Comparison of ENCODE assay signal across 9 cellular contexts in the genomic region with DNA sequence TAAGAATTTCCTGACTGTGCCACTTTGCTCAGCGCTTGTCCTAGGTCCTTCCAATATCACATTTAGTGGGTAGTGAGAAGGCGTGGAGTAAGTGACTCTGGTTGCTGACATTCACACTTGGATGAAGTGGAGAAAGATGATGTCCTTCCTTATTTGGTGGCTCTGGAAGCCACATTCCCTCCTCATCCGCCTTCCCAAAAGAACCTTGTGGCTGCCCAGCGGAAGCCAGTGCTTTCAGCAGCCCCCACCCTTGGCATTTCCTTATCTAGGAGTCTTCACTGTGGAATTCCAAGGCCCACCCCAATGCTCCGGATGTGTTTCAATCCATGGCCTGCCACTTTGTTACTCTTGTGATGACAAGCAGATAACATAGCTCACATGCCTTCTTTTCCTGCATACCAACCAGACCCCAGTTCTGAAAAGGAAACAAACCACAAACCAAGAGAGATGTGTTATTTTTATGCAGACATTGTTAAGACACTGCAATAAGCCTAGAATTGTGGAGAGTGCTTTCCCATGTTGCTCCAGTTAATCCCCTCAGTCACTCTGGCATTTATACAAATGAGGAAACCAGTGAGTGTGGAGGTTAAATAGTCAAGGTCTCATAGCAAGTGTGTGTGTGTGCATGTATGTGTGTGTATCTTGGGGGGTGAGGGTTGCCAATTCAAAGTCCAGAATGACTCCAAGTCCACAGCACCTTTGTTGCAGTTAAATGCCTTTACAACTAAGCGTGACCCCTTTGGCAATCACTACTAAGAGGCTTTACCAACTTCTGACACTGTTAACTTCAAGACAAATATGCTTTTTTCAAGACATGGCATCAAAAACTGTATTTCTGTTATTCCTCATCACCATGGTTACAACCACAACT. TPM values are rescaled to one million over a fixed set of nuclear protein-coding genes. Genes with fewer than 3 reads are reported as not detected.
A peak's percentile ranks its signal among the peaks of the same experiment; 100 is the strongest.
DNase-seq lines count a peak whose midpoint lies in the region; ATAC-seq, FAIRE-seq and TF ChIP-seq lines count a peak whose summit lies in the region.
"Had no signal": no experiment of that assay in that cellular context is flagged by ENCODE, and none has a peak within 500 bp of the region (broad histone marks: within the 10 kb centered on the region; RNA-seq: fewer than 3 reads in every experiment).

No MANE protein-coding gene starts in this region.

- TF ChIP-seq POLR2A in sigmoid colon (IDR thresholded peaks at IDR 0.05), result no peak

- 18 to 19% methylated on average over 6 of the region's 6 CpGs for WGBS in heart right ventricle, 2 donors
- WGBS in sigmoid colon, 2 donors, result 58 to 59% methylated on average over 6 of the region's 6 CpGs

- H3K36me3 ChIP-seq in heart right ventricle (no peaks in the 10 kb centered on the region), sigmoid colon (no peaks in the 10 kb centered on the region)

- TF ChIP-seq CTCF in heart right ventricle (IDR thresholded peaks at IDR 0.05) (no peak), sigmoid colon (IDR thresholded peaks at IDR 0.05) (no peak), RWPE1 (conservative IDR thresholded peaks at IDR 0.05; ENCODE audit: low read depth) (no peak)

- H3K4me3 ChIP-seq in heart right ventricle, result peak overlapping the region in 2 of 10 donors; percentile 10 to 12
- no peak overlapping the region for H3K4me3 ChIP-seq in sigmoid colon

- intact Hi-C loops in heart right ventricle (cut with DNase I) (loop anchor here in 2 of 10 donors (5.0 kb wide), 1 partner anchor 36 kb away; no protein-coding TSS in a partner anchor), sigmoid colon (cut with DNase I) (no loop called here)

- TF ChIP-seq EP300 in sigmoid colon (IDR thresholded peaks at IDR 0.05), result no peak

- CTCF ChIA-PET in RWPE1 (lab: Yijun Ruan, JAX), result interaction anchor here (0.6 kb wide), 1 partner anchor 346 kb away, joined by 8 read pairs; no protein-coding TSS in a partner anchor

- FAIRE-seq in TTC549 (lab: Jason Lieb, UNC), result peak; percentile 91

- H3K27me3 ChIP-seq in heart right ventricle, result no peaks in the 10 kb centered on the region
- no peaks in the 10 kb centered on the region for H3K27me3 ChIP-seq in sigmoid colon

- H3K9me3 ChIP-seq in heart right ventricle (no peaks in the 10 kb centered on the region), sigmoid colon (no peaks in the 10 kb centered on the region)

- POLR2A ChIA-PET in RWPE1 (lab: Yijun Ruan, JAX; ENCODE audit: low non-redundant PET), result no interaction called here

- DNase-seq in GM04503 (ENCODE audit: low read depth) (peak; percentile 97), heart right ventricle (peak; percentile 55 to 63), sigmoid colon (no peak), RWPE1 (ENCODE audit: low spot score) (no peak), SHP77 (lab: John Stamatoyannopoulos, UW) (no peak), GOT3 (lab: John Stamatoyannopoulos, UW) (no peak)

- H3K4me1 ChIP-seq in heart right ventricle, result peaks cover 10 to 43% (median 31%) of the 10 kb centered on the region in 9 donors
- peaks cover 0 to 28% (median 15%) of the 10 kb centered on the region in 4 donors for H3K4me1 ChIP-seq in sigmoid colon

- H3K27ac ChIP-seq in heart right ventricle, result peak overlapping the region; percentile 63 to 94 (median 84)
- peak overlapping the region; percentile 38 to 73 (median 48) for H3K27ac ChIP-seq in sigmoid colon
- H3K27ac ChIP-seq in RWPE1, result no peak overlapping the region

- peak; percentile 70 to 89 (median 83) for ATAC-seq in heart right ventricle
- no peak for ATAC-seq in HG03095 (IDR thresholded peaks at IDR 0.05; ENCODE audit: unreplicated experiment)

RNA-seq across cellular contexts. Expression of gene ANKRD1, which starts 10.3 kb away (rescaled TPM):
- total RNA-seq in heart right ventricle (1,000 to 10,000 TPM; 1,390 to 8,287 (median 4,440) TPM), sigmoid colon (not detected)
- polyA plus RNA-seq in heart right ventricle (1,000 to 10,000 TPM; 2,052 to 6,963 TPM), sigmoid colon (1 to 10 TPM; 2.4 to 8.4 (median 2.5) TPM)
- total RNA-seq: natural killer cell treated with Interleukin-12 subunit alpha and Interleukin-12 subunit beta and Interleukin-15 and Interleukin-18, amount 100 ng/mL, for 72 hours had no signal

RNA-seq across cellular contexts. Expression of gene RPP30, which starts 59.4 kb away (rescaled TPM):
- total RNA-seq in heart right ventricle, result 10 to 100 TPM; 27.9 to 40.4 (median 33.3) TPM
- 10 to 100 TPM; 33.4 to 41.8 TPM for polyA plus RNA-seq in heart right ventricle
- 10 to 100 TPM; 14.7 to 41.3 (median 33.3) TPM for total RNA-seq in sigmoid colon
- 10 to 100 TPM; 24.5 to 30.6 (median 26.4) TPM for polyA plus RNA-seq in sigmoid colon

Comparison
In these comparisons a context has a peak if more than half of its experiments do, and no peak if none do; other contexts are left out.
1. DNase-seq: peak in GM04503 (single experiment) and heart right ventricle (2 of 2); none in sigmoid colon (single experiment), RWPE1 (single experiment), SHP77 (0 of 2) and GOT3 (single experiment).
2. RNA of gene ANKRD1, which starts 10.3 kb away (total RNA-seq): 1,390 to 8,287 TPM in heart right ventricle; not detected in sigmoid colon; every median in the first group is over 1,000 times any median in the second.